ENCODE assay signal across 12 cellular contexts in genomic region chr14:37599527-37600368, GRCh38. TPM values are rescaled to one million over a fixed set of nuclear protein-coding genes. Genes with fewer than 3 reads are reported as not detected.
DNase-seq lines count a peak whose midpoint lies in the region; ATAC-seq and TF ChIP-seq lines count a peak whose summit lies in the region.
"Had no signal": no experiment of that assay in that cellular context is flagged by ENCODE, and none has a peak within 500 bp of the region (broad histone marks: within the 10 kb centered on the region; RNA-seq: fewer than 3 reads in every experiment).

No MANE protein-coding gene starts in this region.

- TF ChIP-seq CTCF in chondrocyte (IDR thresholded peaks at IDR 0.05) (peak; percentile 20), neural cell (IDR thresholded peaks at IDR 0.05; ENCODE audit: poor library complexity, severe bottlenecking) (no peak)

- H3K9me3 Mint-ChIP-seq in chondrocyte (ENCODE audit: low read depth), result no peaks in the 10 kb centered on the region
- peaks cover 3% of the 10 kb centered on the region for H3K9me3 Mint-ChIP-seq in activated CD4-positive, alpha-beta T cell treated with anti-CD3 and anti-CD28 coated beads for 36 hours (ENCODE audit: low read depth)

- H3K4me3 Mint-ChIP-seq in chondrocyte (ENCODE audit: unreplicated experiment), result peak overlapping the region; percentile 65
- no peak overlapping the region for H3K4me3 Mint-ChIP-seq in activated CD4-positive, alpha-beta T cell treated with anti-CD3 and anti-CD28 coated beads for 36 hours
- H3K4me3 Mint-ChIP-seq: IgD-negative memory B cell had no signal

- H3K9ac ChIP-seq in neural cell (ENCODE audit: low read length), result no peak overlapping the region

- no peak overlapping the region for H2AFZ ChIP-seq in neural cell (ENCODE audit: low read depth, low read length)

- no peak for TF ChIP-seq EP300 in neural cell (conservative IDR thresholded peaks at IDR 0.05; ENCODE audit: poor library complexity, severe bottlenecking)

- POLR2A ChIA-PET in activated CD4-positive, alpha-beta T cell treated with anti-CD3 and anti-CD28 coated beads for 36 hours (lab: Charles Lee), result no interaction called here

- no peaks in the 10 kb centered on the region for H3F3A ChIP-seq in neural cell (ENCODE audit: insufficient read depth, low read length, poor library complexity, severe bottlenecking)

- H3K36me3 Mint-ChIP-seq in chondrocyte (ENCODE audit: low read depth), result no peaks in the 10 kb centered on the region
- H3K36me3 Mint-ChIP-seq in activated CD4-positive, alpha-beta T cell treated with anti-CD3 and anti-CD28 coated beads for 36 hours (ENCODE audit: low read depth), result peaks cover 5% of the 10 kb centered on the region

- H3K4me2 ChIP-seq in neural cell (ENCODE audit: low read length), result no peak overlapping the region

- peak; percentile 52 for DNase-seq in DMS153 treated with DMSO at 0.1 percent for 48 hours (lab: John Stamatoyannopoulos, UW; ENCODE audit: unreplicated experiment)
- peak; percentile 67 for DNase-seq in NCI-H146 treated with DMSO at 0.1 percent for 48 hours (lab: John Stamatoyannopoulos, UW; ENCODE audit: unreplicated experiment)
- no peak for DNase-seq in chondrocyte (ENCODE audit: low spot score)
- no peak for DNase-seq in activated CD4-positive, alpha-beta T cell treated with anti-CD3 and anti-CD28 coated beads for 36 hours
- DNase-seq in NAMALWA (ENCODE audit: low spot score), result no peak
- DNase-seq: amygdala, kidney glomerular epithelial cell, T-helper 1 cell had no signal

- H3K4me1 Mint-ChIP-seq in chondrocyte (ENCODE audit: low read depth), result peaks cover 27% of the 10 kb centered on the region
- peaks cover 28% of the 10 kb centered on the region for H3K4me1 Mint-ChIP-seq in activated CD4-positive, alpha-beta T cell treated with anti-CD3 and anti-CD28 coated beads for 36 hours

- peaks cover 96% of the 10 kb centered on the region for H3K27me3 ChIP-seq in neural cell (ENCODE audit: insufficient read depth, low read depth, low read length)

- H3K27ac Mint-ChIP-seq in chondrocyte (ENCODE audit: unreplicated experiment), result no peak overlapping the region
- no peak overlapping the region for H3K27ac Mint-ChIP-seq in activated CD4-positive, alpha-beta T cell treated with anti-CD3 and anti-CD28 coated beads for 36 hours

- no peak for ATAC-seq in HG02870 (IDR thresholded peaks at IDR 0.05; ENCODE audit: unreplicated experiment)
- no peak for ATAC-seq in GM21515 (IDR thresholded peaks at IDR 0.05; ENCODE audit: unreplicated experiment)
- ATAC-seq in activated CD4-positive, alpha-beta T cell treated with anti-CD3 and anti-CD28 coated beads for 36 hours, result no peak

- intact Hi-C loops in activated CD4-positive, alpha-beta T cell treated with anti-CD3 and anti-CD28 coated beads for 36 hours (cut with DNase I, micrococcal nuclease), result loop anchor here (2.0 to 10.0 kb wide), 4 partner anchors 13 to 1275 kb away; partner anchors contain the start of gene MBIP (in 1 of the 2)

- H3K27me3 Mint-ChIP-seq in chondrocyte (ENCODE audit: low read depth), result peaks cover 86% of the 10 kb centered on the region
- peaks cover 61% of the 10 kb centered on the region for H3K27me3 Mint-ChIP-seq in activated CD4-positive, alpha-beta T cell treated with anti-CD3 and anti-CD28 coated beads for 36 hours

- CTCF ChIA-PET in activated CD4-positive, alpha-beta T cell treated with anti-CD3 and anti-CD28 coated beads for 36 hours (lab: Charles Lee), result interaction anchor here (1.0 kb wide), 1 partner anchor 40 kb away, joined by 3 read pairs; no protein-coding TSS in a partner anchor

- H3K9me2 ChIP-seq in neural cell (ENCODE audit: insufficient read depth, low read length), result no peaks in the 10 kb centered on the region

- peak overlapping the region; percentile 45 for H3K4me3 ChIP-seq in neural cell (ENCODE audit: low read length)

- TF ChIP-seq RAD21 in neural cell (conservative IDR thresholded peaks at IDR 0.05), result no peak

- no peaks in the 10 kb centered on the region for H3K79me2 ChIP-seq in neural cell (replicated peaks; ENCODE audit: insufficient read depth, low read length)

- H3K27ac ChIP-seq in neural cell (ENCODE audit: low read length), result no peak overlapping the region

- H3K9me3 ChIP-seq in neural cell (ENCODE audit: low read length), result peaks cover 2% of the 10 kb centered on the region

- H4K20me1 ChIP-seq in neural cell (ENCODE audit: insufficient read depth), result no peaks in the 10 kb centered on the region

- no peaks in the 10 kb centered on the region for H3K36me3 ChIP-seq in neural cell (ENCODE audit: insufficient read depth, low read length)

TF ChIP-seq in neural cell, 6 proteins besides CTCF, POLR2A, EP300 and RAD21:
- TF ChIP-seq, protein P1, sequence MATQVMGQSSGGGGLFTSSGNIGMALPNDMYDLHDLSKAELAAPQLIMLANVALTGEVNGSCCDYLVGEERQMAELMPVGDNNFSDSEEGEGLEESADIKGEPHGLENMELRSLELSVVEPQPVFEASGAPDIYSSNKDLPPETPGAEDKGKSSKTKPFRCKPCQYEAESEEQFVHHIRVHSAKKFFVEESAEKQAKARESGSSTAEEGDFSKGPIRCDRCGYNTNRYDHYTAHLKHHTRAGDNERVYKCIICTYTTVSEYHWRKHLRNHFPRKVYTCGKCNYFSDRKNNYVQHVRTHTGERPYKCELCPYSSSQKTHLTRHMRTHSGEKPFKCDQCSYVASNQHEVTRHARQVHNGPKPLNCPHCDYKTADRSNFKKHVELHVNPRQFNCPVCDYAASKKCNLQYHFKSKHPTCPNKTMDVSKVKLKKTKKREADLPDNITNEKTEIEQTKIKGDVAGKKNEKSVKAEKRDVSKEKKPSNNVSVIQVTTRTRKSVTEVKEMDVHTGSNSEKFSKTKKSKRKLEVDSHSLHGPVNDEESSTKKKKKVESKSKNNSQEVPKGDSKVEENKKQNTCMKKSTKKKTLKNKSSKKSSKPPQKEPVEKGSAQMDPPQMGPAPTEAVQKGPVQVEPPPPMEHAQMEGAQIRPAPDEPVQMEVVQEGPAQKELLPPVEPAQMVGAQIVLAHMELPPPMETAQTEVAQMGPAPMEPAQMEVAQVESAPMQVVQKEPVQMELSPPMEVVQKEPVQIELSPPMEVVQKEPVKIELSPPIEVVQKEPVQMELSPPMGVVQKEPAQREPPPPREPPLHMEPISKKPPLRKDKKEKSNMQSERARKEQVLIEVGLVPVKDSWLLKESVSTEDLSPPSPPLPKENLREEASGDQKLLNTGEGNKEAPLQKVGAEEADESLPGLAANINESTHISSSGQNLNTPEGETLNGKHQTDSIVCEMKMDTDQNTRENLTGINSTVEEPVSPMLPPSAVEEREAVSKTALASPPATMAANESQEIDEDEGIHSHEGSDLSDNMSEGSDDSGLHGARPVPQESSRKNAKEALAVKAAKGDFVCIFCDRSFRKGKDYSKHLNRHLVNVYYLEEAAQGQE (IDR thresholded peaks at IDR 0.05; ENCODE audit: borderline replicate concordance), result no peak
- TF ChIP-seq SMC3 (conservative IDR thresholded peaks at IDR 0.05; ENCODE audit: poor library complexity) (no peak), TAF1 (IDR thresholded peaks at IDR 0.05; ENCODE audit: low read depth) (no peak), MXI1 (conservative IDR thresholded peaks at IDR 0.05; ENCODE audit: poor library complexity, severe bottlenecking) (no peak), EZH2 (IDR thresholded peaks at IDR 0.05; ENCODE audit: borderline replicate concordance, insufficient read depth, low read length, poor library complexity, severe bottlenecking) (peak; percentile 20), POLR2AphosphoS5 (IDR thresholded peaks at IDR 0.05) (peak; percentile 14)

RNA-seq across cellular contexts. Expression of gene TTC6, which starts 4.3 kb away (rescaled TPM):
- total RNA-seq in chondrocyte, result not detected in 3 replicates
- polyA plus RNA-seq in neural cell, result 0.10 TPM in 1 of 2 replicates, not detected in the other
- polyA minus RNA-seq in neural cell, result 0.23 and 0.24 TPM in 2 replicates
- not detected for total RNA-seq in activated CD4-positive, alpha-beta T cell treated with anti-CD3 and anti-CD28 coated beads for 36 hours
- polyA plus RNA-seq: IgD-negative memory B cell had no signal

RNA-seq across cellular contexts. Expression of gene FOXA1, which starts 4.7 kb away (rescaled TPM):
- not detected in 3 replicates for total RNA-seq in chondrocyte
- polyA plus RNA-seq in neural cell, result not detected in 2 replicates
- polyA minus RNA-seq in neural cell, result not detected in 2 replicates
- total RNA-seq in activated CD4-positive, alpha-beta T cell treated with anti-CD3 and anti-CD28 coated beads for 36 hours, result under 1 TPM; 0.05 to 0.07 TPM
- polyA plus RNA-seq: IgD-negative memory B cell had no signal

Comparison
In these comparisons a context has a peak if more than half of its experiments do, and no peak if none do; other contexts are left out.
1. DNase-seq: peak in DMS153 treated with DMSO at 0.1 percent for 48 hours (single experiment) and NCI-H146 treated with DMSO at 0.1 percent for 48 hours (single experiment); none in chondrocyte (single experiment), activated CD4-positive, alpha-beta T cell treated with anti-CD3 and anti-CD28 coated beads for 36 hours (single experiment) and NAMALWA (single experiment).